ENCODE assay signal across 23 cellular contexts in genomic region chr10:58438986-58439385, GRCh38. TPM values are rescaled to one million over a fixed set of nuclear protein-coding genes. Genes with fewer than 3 reads are reported as not detected.
DNase-seq lines count a peak whose midpoint lies in the region; ATAC-seq, FAIRE-seq and TF ChIP-seq lines count a peak whose summit lies in the region.
"Had no signal": no experiment of that assay in that cellular context is flagged by ENCODE, and none has a peak within 500 bp of the region (broad histone marks: within the 10 kb centered on the region; RNA-seq: fewer than 3 reads in every experiment).

No MANE protein-coding gene starts in this region.

- peaks cover 17% of the 10 kb centered on the region for H3K27me3 Mint-ChIP-seq in stimulated activated memory B cell treated with anti-CD40 and anti-IgM and Interleukin-4, amounts not matched to agents 10 μg/mL and 1 μg/mL and 100 μg/mL, for 72 hours
- peaks cover 5% of the 10 kb centered on the region for H3K27me3 Mint-ChIP-seq in activated CD8-positive, alpha-beta memory T cell treated with anti-CD3 and anti-CD28 coated beads, Interleukin-2, amount 10 ng/mL, durations not matched to agents 7 days and 5 days

- H3K9ac ChIP-seq in kidney (ENCODE audit: low read length in 2 of 2), result no peak overlapping the region
- H3K9ac ChIP-seq: BLaER1 treated with 17β-estradiol and CSF1 and Interleukin-3, amounts not matched to agents 10 nM and 100 nM; SK-N-SH had no signal

- peak; percentile 47 for ATAC-seq in stimulated activated memory B cell treated with anti-CD40 and anti-IgM and Interleukin-4, amounts not matched to agents 10 μg/mL and 1 μg/mL and 100 μg/mL, for 72 hours
- ATAC-seq in GM18519 (IDR thresholded peaks at IDR 0.05; ENCODE audit: low FRiP score, unreplicated experiment), result no peak
- ATAC-seq in activated CD8-positive, alpha-beta memory T cell treated with anti-CD3 and anti-CD28 coated beads, Interleukin-2, amount 10 ng/mL, durations not matched to agents 7 days and 5 days, result no peak
- ATAC-seq: A549; CD8-positive, alpha-beta T cell had no signal

- H3K4me1 ChIP-seq in breast epithelium, result peaks cover 3 to 4% of the 10 kb centered on the region in 2 donors
- H3K4me1 ChIP-seq in kidney (ENCODE audit: control insufficient read depth in 1 of 2, insufficient read depth in 1 of 2, low read depth in 1 of 2, low read length in 2 of 2), result peaks cover 9 to 20% of the 10 kb centered on the region in 2 donors
- H3K4me1 ChIP-seq: HAP-1 had no signal

- H3K27ac ChIP-seq in breast epithelium, result peak overlapping the region; percentile 60 to 79
- H3K27ac ChIP-seq in kidney (ENCODE audit: low read depth in 2 of 2, low read length in 2 of 2), result peak overlapping the region; percentile 7 to 78
- H3K27ac ChIP-seq: BLaER1 treated with 17β-estradiol and CSF1 and Interleukin-3, amounts not matched to agents 10 nM and 100 nM; HL-60 had no signal

- TF ChIP-seq CTCF in breast epithelium (IDR thresholded peaks at IDR 0.05) (no peak), kidney (IDR thresholded peaks at IDR 0.05; ENCODE audit: borderline replicate concordance, extremely low read depth, insufficient read depth) (no peak)

- no peaks in the 10 kb centered on the region for H3K36me3 Mint-ChIP-seq in stimulated activated memory B cell treated with anti-CD40 and anti-IgM and Interleukin-4, amounts not matched to agents 10 μg/mL and 1 μg/mL and 100 μg/mL, for 72 hours
- no peaks in the 10 kb centered on the region for H3K36me3 Mint-ChIP-seq in activated CD8-positive, alpha-beta memory T cell treated with anti-CD3 and anti-CD28 coated beads, Interleukin-2, amount 10 ng/mL, durations not matched to agents 7 days and 5 days
- H3K36me3 Mint-ChIP-seq: CD8-positive, alpha-beta T cell had no signal

- H3K9me3 ChIP-seq in breast epithelium (no peaks in the 10 kb centered on the region), kidney (ENCODE audit: control insufficient read depth in 1 of 2, low read length in 2 of 2) (no peaks in the 10 kb centered on the region)
- H3K9me3 ChIP-seq: A549; BLaER1 treated with 17β-estradiol and CSF1 and Interleukin-3, amounts not matched to agents 10 nM and 100 nM; HAP-1 had no signal

- no peak overlapping the region for H3K27ac Mint-ChIP-seq in stimulated activated memory B cell treated with anti-CD40 and anti-IgM and Interleukin-4, amounts not matched to agents 10 μg/mL and 1 μg/mL and 100 μg/mL, for 72 hours
- H3K27ac Mint-ChIP-seq in activated CD8-positive, alpha-beta memory T cell treated with anti-CD3 and anti-CD28 coated beads, Interleukin-2, amount 10 ng/mL, durations not matched to agents 7 days and 5 days, result no peak overlapping the region
- H3K27ac Mint-ChIP-seq: CD8-positive, alpha-beta T cell had no signal

- TF ChIP-seq RAD21 in Ishikawa (IDR thresholded peaks at IDR 0.05; ENCODE audit: low read depth), result no peak

- CTCF ChIA-PET in activated CD8-positive, alpha-beta memory T cell treated with anti-CD3 and anti-CD28 coated beads, Interleukin-2, amount 10 ng/mL, durations not matched to agents 7 days and 5 days (lab: Charles Lee), result no interaction called here

- H3K4me1 Mint-ChIP-seq in stimulated activated memory B cell treated with anti-CD40 and anti-IgM and Interleukin-4, amounts not matched to agents 10 μg/mL and 1 μg/mL and 100 μg/mL, for 72 hours, result no peaks in the 10 kb centered on the region
- H3K4me1 Mint-ChIP-seq in activated CD8-positive, alpha-beta memory T cell treated with anti-CD3 and anti-CD28 coated beads, Interleukin-2, amount 10 ng/mL, durations not matched to agents 7 days and 5 days, result peaks cover 13% of the 10 kb centered on the region

- DNase-seq in breast epithelium (ENCODE audit: low spot score in 2 of 2) (no peak), kidney (no peak), dedifferentiated amniotic fluid mesenchymal stem cell (ENCODE audit: extremely low spot score) (no peak), GM19240 (ENCODE audit: insufficient read length, low spot score) (no peak)
- no peak for DNase-seq in activated CD8-positive, alpha-beta memory T cell treated with anti-CD3 and anti-CD28 coated beads, Interleukin-2, amount 10 ng/mL, durations not matched to agents 7 days and 5 days
- DNase-seq: CD8-positive, alpha-beta T cell; Karpas-422; MG63; NCI-H1092; NCI-H1436 treated with DMSO at 0.1 percent for 48 hours; NCI-H2029 treated with DMSO at 0.1 percent for 48 hours; NCI-H2171; NCI-H446 treated with DMSO at 0.1 percent for 48 hours; SHP77; SK-N-SH had no signal

- no peak for TF ChIP-seq EP300 in Ishikawa (IDR thresholded peaks at IDR 0.05; ENCODE audit: borderline replicate concordance)

- peaks cover 7% of the 10 kb centered on the region for H3K9me3 Mint-ChIP-seq in stimulated activated memory B cell treated with anti-CD40 and anti-IgM and Interleukin-4, amounts not matched to agents 10 μg/mL and 1 μg/mL and 100 μg/mL, for 72 hours
- H3K9me3 Mint-ChIP-seq in activated CD8-positive, alpha-beta memory T cell treated with anti-CD3 and anti-CD28 coated beads, Interleukin-2, amount 10 ng/mL, durations not matched to agents 7 days and 5 days (ENCODE audit: low read depth), result no peaks in the 10 kb centered on the region

- H3K4me3 ChIP-seq in breast epithelium (no peak overlapping the region), kidney (ENCODE audit: low read length in 2 of 2) (peak overlapping the region in 1 of 2 donors; percentile 25)
- H3K4me3 ChIP-seq: A549; BLaER1 treated with 17β-estradiol and CSF1 and Interleukin-3, amounts not matched to agents 10 nM and 100 nM; HAP-1; MG63 had no signal

- FAIRE-seq in kidney (lab: Jason Lieb, UNC), result no peak
- FAIRE-seq: D721Med had no signal

- H3K4me3 Mint-ChIP-seq in stimulated activated memory B cell treated with anti-CD40 and anti-IgM and Interleukin-4, amounts not matched to agents 10 μg/mL and 1 μg/mL and 100 μg/mL, for 72 hours, result no peak overlapping the region
- H3K4me3 Mint-ChIP-seq in activated CD8-positive, alpha-beta memory T cell treated with anti-CD3 and anti-CD28 coated beads, Interleukin-2, amount 10 ng/mL, durations not matched to agents 7 days and 5 days, result no peak overlapping the region
- H3K4me3 Mint-ChIP-seq: CD8-positive, alpha-beta T cell had no signal

- intact Hi-C loops in breast epithelium (cut with DNase I; ENCODE audit: low total_unique reads) (no loop called here), kidney (cut with DNase I) (no loop called here)

- H3K27me3 ChIP-seq in breast epithelium, result no peaks in the 10 kb centered on the region
- H3K27me3 ChIP-seq: BLaER1 treated with 17β-estradiol and CSF1 and Interleukin-3, amounts not matched to agents 10 nM and 100 nM; MG63 had no signal

- TF ChIP-seq POLR2A in breast epithelium (IDR thresholded peaks at IDR 0.05), result no peak

- H3K36me3 ChIP-seq in breast epithelium (no peaks in the 10 kb centered on the region), kidney (ENCODE audit: control insufficient read depth in 1 of 2, insufficient read depth in 2 of 2, low read length in 2 of 2) (no peaks in the 10 kb centered on the region)
- H3K36me3 ChIP-seq: BLaER1 treated with 17β-estradiol and CSF1 and Interleukin-3, amounts not matched to agents 10 nM and 100 nM; HAP-1; MG63 had no signal

TF ChIP-seq in Ishikawa, 13 proteins besides CTCF, POLR2A, EP300 and RAD21:
- no peak for TF ChIP-seq CREB1 (IDR thresholded peaks at IDR 0.05; ENCODE audit: low read depth)
- TF ChIP-seq, protein P1, sequence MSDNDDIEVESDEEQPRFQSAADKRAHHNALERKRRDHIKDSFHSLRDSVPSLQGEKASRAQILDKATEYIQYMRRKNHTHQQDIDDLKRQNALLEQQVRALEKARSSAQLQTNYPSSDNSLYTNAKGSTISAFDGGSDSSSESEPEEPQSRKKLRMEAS (IDR thresholded peaks at IDR 0.05), result 0 out of 2 replicates have a peak, but pooled peaks have one; percentile 12

RNA-seq across cellular contexts. Expression of gene TFAM, which starts 53.8 kb away (rescaled TPM):
- total RNA-seq in breast epithelium (10 to 100 TPM; 15.8 to 30.1 (median 22.3) TPM), kidney (35.0 TPM)
- 18.5 TPM for polyA plus RNA-seq in kidney (ENCODE audit: insufficient read depth, low read depth, low replicate concordance)
- total RNA-seq in activated CD8-positive, alpha-beta memory T cell treated with anti-CD3 and anti-CD28 coated beads, Interleukin-2, amount 10 ng/mL, durations not matched to agents 7 days and 5 days, result 10 to 100 TPM; 52.8 to 80.8 TPM
